Comparison of ENCODE assay signal across 21 cellular contexts in the genomic region with DNA sequence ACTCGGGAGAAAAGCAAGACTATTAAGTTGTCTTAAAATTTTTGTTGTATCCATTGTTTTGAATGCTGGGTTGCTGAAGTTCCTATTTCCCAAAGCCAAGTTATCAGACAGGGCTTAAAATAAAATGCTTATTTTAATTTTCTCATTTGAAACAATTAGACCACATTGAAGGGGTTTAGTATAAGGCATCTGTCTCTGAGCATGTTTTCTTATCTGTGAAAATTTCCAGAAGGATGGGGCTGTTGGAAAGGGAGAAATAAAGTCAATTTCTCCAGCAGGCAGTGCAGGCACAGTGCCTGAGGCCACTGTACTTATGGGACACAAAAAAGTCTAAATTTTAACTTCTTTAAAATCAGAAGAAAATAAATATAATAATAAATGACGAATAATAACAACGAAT.
DNase-seq lines count a peak whose midpoint lies in the region; ATAC-seq, FAIRE-seq and TF ChIP-seq lines count a peak whose summit lies in the region.
"Had no signal": no experiment of that assay in that cellular context is flagged by ENCODE, and none has a peak within 500 bp of the region (broad histone marks: within the 10 kb centered on the region; RNA-seq: fewer than 3 reads in every experiment).

No MANE protein-coding gene starts in this region.

- no peaks in the 10 kb centered on the region for H3K36me3 ChIP-seq in ascending aorta
- H3K36me3 ChIP-seq in rectal smooth muscle tissue (ENCODE audit: control insufficient read depth, insufficient read depth, low read length): no peaks in the 10 kb centered on the region
- no peaks in the 10 kb centered on the region for H3K36me3 ChIP-seq in mucosa of descending colon (ENCODE audit: low read depth)

- no peak overlapping the region for H3K9ac ChIP-seq in rectal smooth muscle tissue (ENCODE audit: low read length)
- H3K9ac ChIP-seq: GM23248 had no signal

- H3K4me1 Mint-ChIP-seq in CD4-positive, alpha-beta T cell (ENCODE audit: low read depth): no peaks in the 10 kb centered on the region
- H3K4me1 Mint-ChIP-seq: CD4-positive, CD25-positive, alpha-beta regulatory T cell had no signal

- no peak for TF ChIP-seq CTCF in 22Rv1 (IDR thresholded peaks at IDR 0.05)
- TF ChIP-seq CTCF in ascending aorta (IDR thresholded peaks at IDR 0.05): no peak
- TF ChIP-seq CTCF in mucosa of descending colon (IDR thresholded peaks at IDR 0.05): no peak
- TF ChIP-seq CTCF in CD4-positive, alpha-beta T cell (IDR thresholded peaks at IDR 0.05): no peak

- peaks cover 22 to 64% of the 10 kb centered on the region in 2 donors for H3K4me1 ChIP-seq in ascending aorta
- peaks cover 83% of the 10 kb centered on the region for H3K4me1 ChIP-seq in rectal smooth muscle tissue (ENCODE audit: control insufficient read depth, insufficient read depth, low read length)
- no peaks in the 10 kb centered on the region for H3K4me1 ChIP-seq in mucosa of descending colon (ENCODE audit: low read depth)

- no peak overlapping the region for H3K27ac Mint-ChIP-seq in CD4-positive, alpha-beta T cell
- H3K27ac Mint-ChIP-seq: B cell had no signal

- peak; percentile 91 for FAIRE-seq in islet of Langerhans (lab: Jason Lieb, UNC)
- FAIRE-seq: G401.6 had no signal

- ATAC-seq in mucosa of descending colon: no peak
- no peak for ATAC-seq in CD4-positive, alpha-beta T cell (ENCODE audit: poor library complexity)

- H3K4me3 Mint-ChIP-seq in CD4-positive, alpha-beta T cell: no peak overlapping the region
- H3K4me3 Mint-ChIP-seq: B cell; CD4-positive, CD25-positive, alpha-beta regulatory T cell had no signal

- H3K36me3 Mint-ChIP-seq in CD4-positive, alpha-beta T cell (ENCODE audit: low read depth): no peaks in the 10 kb centered on the region
- H3K36me3 Mint-ChIP-seq: CD4-positive, CD25-positive, alpha-beta regulatory T cell had no signal

- DNase-seq in ascending aorta (ENCODE audit: low spot score in 2 of 2) (no peak), middle frontal gyrus (ENCODE audit: extremely low spot score, low spot score) (no peak), mucosa of descending colon (no peak), GF-D8 (lab: John Stamatoyannopoulos, UW) (no peak)
- DNase-seq in CD4-positive, alpha-beta T cell: no peak
- DNase-seq: Caco-2; CD4-positive, CD25-positive, alpha-beta regulatory T cell; GM23248; HCEC 1CT; MM.1S; NCI-H1105; NCI-H2081; NCI-H748 treated with DMSO at 0.1 percent for 48 hours; NK-92 treated with Interleukin-12 subunit alpha and Interleukin-12 subunit beta, amount 100 ng/mL, for 24 hours; SIG-M5 had no signal

- H3K27ac ChIP-seq in 22Rv1: peak overlapping the region; percentile 93
- H3K27ac ChIP-seq in ascending aorta: peak overlapping the region; percentile 78 to 79
- H3K27ac ChIP-seq in rectal smooth muscle tissue (ENCODE audit: low read depth, low read length): peak overlapping the region; percentile 95
- no peak overlapping the region for H3K27ac ChIP-seq in CD4-positive, alpha-beta T cell (ENCODE audit: low read depth, low read length)
- H3K27ac ChIP-seq: GM23248, RWPE1 had no signal

- no peaks in the 10 kb centered on the region for H3K27me3 ChIP-seq in ascending aorta
- no peaks in the 10 kb centered on the region for H3K27me3 ChIP-seq in rectal smooth muscle tissue (ENCODE audit: control insufficient read depth, insufficient read depth, low read length)
- H3K27me3 ChIP-seq in CD4-positive, alpha-beta T cell (ENCODE audit: control insufficient read depth, insufficient read depth, low read length): no peaks in the 10 kb centered on the region

- POLR2A ChIA-PET in CD4-positive, alpha-beta T cell (lab: Charles Lee): interaction anchor here (0.6 kb wide), 1 partner anchor 23 kb away, joined by 3 read pairs; no protein-coding TSS in a partner anchor

- CTCF ChIA-PET in CD4-positive, alpha-beta T cell (lab: Charles Lee): no interaction called here

- H3K4me3 ChIP-seq in ascending aorta (no peak overlapping the region), rectal smooth muscle tissue (ENCODE audit: low read length) (no peak overlapping the region), mucosa of descending colon (no peak overlapping the region)
- H3K4me3 ChIP-seq: GM23248 had no signal

- intact Hi-C loops in ascending aorta (cut with DNase I) (loop anchor here (5.0 kb wide), 1 partner anchor 64 kb away; no protein-coding TSS in a partner anchor), mucosa of descending colon (cut with DNase I, micrococcal nuclease) (loop anchor here in 1 of 2 donors (10.0 kb wide), 1 partner anchor 66 kb away; no protein-coding TSS in a partner anchor)
- intact Hi-C loops in CD4-positive, alpha-beta T cell (cut with DNase I, micrococcal nuclease): no loop called here

- H3K9me3 Mint-ChIP-seq in CD4-positive, alpha-beta T cell: no peaks in the 10 kb centered on the region

- H3K9me3 ChIP-seq in ascending aorta: no peaks in the 10 kb centered on the region
- H3K9me3 ChIP-seq in mucosa of descending colon: no peaks in the 10 kb centered on the region
- H3K9me3 ChIP-seq in CD4-positive, alpha-beta T cell (ENCODE audit: control insufficient read depth, low read length): no peaks in the 10 kb centered on the region
- H3K9me3 ChIP-seq: Caco-2 had no signal

- no peaks in the 10 kb centered on the region for H3K27me3 Mint-ChIP-seq in CD4-positive, alpha-beta T cell
- H3K27me3 Mint-ChIP-seq: B cell; CD4-positive, CD25-positive, alpha-beta regulatory T cell had no signal
